28 cellular contexts compared by ENCODE assay signal in genomic region chr20:21550587-21550986, GRCh38. TPM values are rescaled to one million over a fixed set of nuclear protein-coding genes. Genes with fewer than 3 reads are reported as not detected.
"Had no signal": no experiment of that assay in that cellular context is flagged by ENCODE, and none has a peak within 500 bp of the region (broad histone marks: within the 10 kb centered on the region; RNA-seq: fewer than 3 reads in every experiment).

No MANE protein-coding gene starts in this region.

- H3K9me3 ChIP-seq: breast epithelium, colonic mucosa had no signal

- H3K27ac Mint-ChIP-seq: activated B cell treated with CpG ODN at 0.5 μM for 24 hours; activated CD4-positive, alpha-beta T cell treated with anti-CD3 and anti-CD28 coated beads, Interleukin-2, amount 10 ng/mL, durations not matched to agents 24 days and 14 days; activated CD8-positive, alpha-beta memory T cell treated with anti-CD3 and anti-CD28 coated beads, Interleukin-2, amount 10 ng/mL, durations not matched to agents 7 days and 5 days; activated naive CD8-positive, alpha-beta T cell treated with anti-CD3 and anti-CD28 coated beads, Interleukin-2, amount 10 ng/mL, durations not matched to agents 7 days and 5 days; activated T-cell treated with anti-CD3 and anti-CD28 coated beads, Interleukin-2, amount 50 U/mL, for 24 hours had no signal

- H3K27me3 ChIP-seq: colonic mucosa had no signal

- FAIRE-seq: RCC 7860, TTC549 had no signal

- H3K36me3 ChIP-seq: breast epithelium, colonic mucosa had no signal

- H3K36me3 Mint-ChIP-seq: activated CD8-positive, alpha-beta memory T cell treated with anti-CD3 and anti-CD28 coated beads, Interleukin-2, amount 10 ng/mL, durations not matched to agents 7 days and 5 days; activated naive CD8-positive, alpha-beta T cell treated with anti-CD3 and anti-CD28 coated beads, Interleukin-2, amount 10 ng/mL, durations not matched to agents 7 days and 5 days had no signal

- H3K4me1 Mint-ChIP-seq: activated B cell treated with CpG ODN at 0.5 μM for 24 hours had no signal

- H3K27ac ChIP-seq: breast epithelium, colonic mucosa had no signal

- DNase-seq: activated B cell treated with CpG ODN at 0.5 μM for 24 hours; activated CD4-positive, alpha-beta T cell treated with anti-CD3 and anti-CD28 coated beads for 1 hour; activated CD4-positive, alpha-beta T cell treated with anti-CD3 and anti-CD28 coated beads, Interleukin-2, amount 10 ng/mL, durations not matched to agents 24 days and 14 days; activated CD4-positive, alpha-beta T cell treated with anti-CD3 and anti-CD28 coated beads, Interleukin-2, amount 50 U/mL, for 48 hours; activated CD8-positive, alpha-beta memory T cell treated with anti-CD3 and anti-CD28 coated beads, Interleukin-2, amount 10 ng/mL, durations not matched to agents 7 days and 5 days; activated effector memory CD4-positive, alpha-beta T cell treated with anti-CD3 and anti-CD28 coated beads, Interleukin-2, amount 50 U/mL, for 16 hours; activated naive CD4-positive, alpha-beta T cell treated with Interleukin-2 at 50 U/mL for 16 hours; activated naive CD8-positive, alpha-beta T cell treated with anti-CD3 and anti-CD28 coated beads, Interleukin-2, amount 10 ng/mL, durations not matched to agents 7 days and 5 days; activated T-cell treated with anti-CD3 and anti-CD28 coated beads, Interleukin-2, amount 50 U/mL, for 24 hours; aorta; caudate nucleus; colonic mucosa; MM.1S; NCI-H1105; NCI-H1436 treated with DMSO at 0.1 percent for 48 hours; NCI-H187; NCI-H2081; NCI-H510A treated with DMSO at 0.1 percent for 48 hours; NCI-H69; NK-92 treated with Interleukin-12 subunit alpha and Interleukin-12 subunit beta, amount 100 ng/mL, for 24 hours; SHP77 treated with DMSO at 0.1 percent for 48 hours; T-helper 2 cell; T1000 had no signal

- H3K4me1 ChIP-seq: breast epithelium, colonic mucosa had no signal

- H3K4me3 Mint-ChIP-seq: activated B cell treated with CpG ODN at 0.5 μM for 24 hours; activated CD4-positive, alpha-beta T cell treated with anti-CD3 and anti-CD28 coated beads, Interleukin-2, amount 10 ng/mL, durations not matched to agents 24 days and 14 days; activated CD8-positive, alpha-beta memory T cell treated with anti-CD3 and anti-CD28 coated beads, Interleukin-2, amount 10 ng/mL, durations not matched to agents 7 days and 5 days; activated naive CD8-positive, alpha-beta T cell treated with anti-CD3 and anti-CD28 coated beads, Interleukin-2, amount 10 ng/mL, durations not matched to agents 7 days and 5 days; activated T-cell treated with anti-CD3 and anti-CD28 coated beads, Interleukin-2, amount 50 U/mL, for 24 hours; activated T-helper 1 cell treated with anti-CD3 and anti-CD28 coated beads, Interleukin-12 subunit alpha, Interleukin-12 subunit beta, Interleukin-2, Interleukin-4 antibody, amounts not matched to agents 30 ng/mL and 10 ng/mL and 1 ng/mL, durations not matched to agents 14 hours and 24 hours and 36 hours had no signal

- H3K4me3 ChIP-seq: breast epithelium, colonic mucosa had no signal

- H3K27me3 Mint-ChIP-seq: activated CD4-positive, alpha-beta T cell treated with anti-CD3 and anti-CD28 coated beads, Interleukin-2, amount 10 ng/mL, durations not matched to agents 24 days and 14 days; activated T-cell treated with anti-CD3 and anti-CD28 coated beads, Interleukin-2, amount 50 U/mL, for 24 hours had no signal

- ATAC-seq: activated CD8-positive, alpha-beta memory T cell treated with anti-CD3 and anti-CD28 coated beads, Interleukin-2, amount 10 ng/mL, durations not matched to agents 7 days and 5 days had no signal

- H3K9me3 Mint-ChIP-seq: activated B cell treated with CpG ODN at 0.5 μM for 24 hours; activated CD4-positive, alpha-beta T cell treated with anti-CD3 and anti-CD28 coated beads, Interleukin-2, amount 10 ng/mL, durations not matched to agents 24 days and 14 days; activated naive CD8-positive, alpha-beta T cell treated with anti-CD3 and anti-CD28 coated beads, Interleukin-2, amount 10 ng/mL, durations not matched to agents 7 days and 5 days; activated T-cell treated with anti-CD3 and anti-CD28 coated beads, Interleukin-2, amount 50 U/mL, for 24 hours; activated T-helper 1 cell treated with anti-CD3 and anti-CD28 coated beads, Interleukin-12 subunit alpha, Interleukin-12 subunit beta, Interleukin-2, Interleukin-4 antibody, amounts not matched to agents 30 ng/mL and 10 ng/mL and 1 ng/mL, durations not matched to agents 14 hours and 24 hours and 36 hours had no signal

RNA-seq across cellular contexts. Expression of gene NKX2-2, which starts 36.7 kb away (rescaled TPM):
- total RNA-seq: activated B cell treated with CpG ODN at 0.5 μM for 24 hours; activated CD4-positive, alpha-beta T cell treated with anti-CD3 and anti-CD28 coated beads, Interleukin-2, amount 10 ng/mL, durations not matched to agents 24 days and 14 days; activated CD8-positive, alpha-beta memory T cell treated with anti-CD3 and anti-CD28 coated beads, Interleukin-2, amount 10 ng/mL, durations not matched to agents 7 days and 5 days; activated naive CD8-positive, alpha-beta T cell treated with anti-CD3 and anti-CD28 coated beads, Interleukin-2, amount 10 ng/mL, durations not matched to agents 7 days and 5 days; activated T-helper 1 cell treated with anti-CD3 and anti-CD28 coated beads, Interleukin-12 subunit alpha, Interleukin-12 subunit beta, Interleukin-2, Interleukin-4 antibody, amounts not matched to agents 30 ng/mL and 10 ng/mL and 1 ng/mL, durations not matched to agents 14 hours and 24 hours and 36 hours; aorta; breast epithelium; SK-MEL-5 had no signal
